Comparison of ENCODE assay signal across 8 cellular contexts in genomic region chr1:51878616-51879336, GRCh38. TPM values are rescaled to one million over a fixed set of nuclear protein-coding genes. Genes with fewer than 3 reads are reported as not detected.
A peak's percentile ranks its signal among the peaks of the same experiment; 100 is the strongest.
DNase-seq lines count a peak whose midpoint lies in the region; ATAC-seq and TF ChIP-seq lines count a peak whose summit lies in the region.

Gene NRDC, minus strand, starts transcription at chr1:51878727. Its CDS starts 112 bp downstream, at chr1:51878615.

- H3K36me3 ChIP-seq in testis (ENCODE audit: low read depth, missing control alignments) = no peaks in the 10 kb centered on the region

- TF ChIP-seq CTCF in omental fat pad (IDR thresholded peaks at IDR 0.05) = no peak
- TF ChIP-seq CTCF in testis (IDR thresholded peaks at IDR 0.05) = no peak

- H3K9me3 ChIP-seq in testis = no peaks in the 10 kb centered on the region

- WGBS in testis, 2 donors = 0% methylated on average over 46 to 54 of the region's 54 CpGs

- intact Hi-C loops in testis (cut with DNase I; ENCODE audit: low total_unique reads) = no loop called here

- peaks cover 5% of the 10 kb centered on the region for H3K27me3 Mint-ChIP-seq in activated naive CD8-positive, alpha-beta T cell treated with anti-CD3 and anti-CD28 coated beads for 36 hours

- H3K4me1 ChIP-seq in testis = peaks cover 23% of the 10 kb centered on the region

- H3K4me1 Mint-ChIP-seq in activated naive CD8-positive, alpha-beta T cell treated with anti-CD3 and anti-CD28 coated beads for 36 hours = peaks cover 26% of the 10 kb centered on the region

- DNase-seq in NCI-H1105 (lab: John Stamatoyannopoulos, UW) = peak; percentile 100
- DNase-seq in SKM-1 (lab: John Stamatoyannopoulos, UW; ENCODE audit: unreplicated experiment) = peak; percentile 98
- DNase-seq in activated naive CD8-positive, alpha-beta T cell treated with anti-CD3 and anti-CD28 coated beads for 36 hours = peak; percentile 98
- DNase-seq in glomerular visceral epithelial cell (ENCODE audit: extremely low spot score) = peak; percentile 100
- DNase-seq in omental fat pad (ENCODE audit: low spot score) = peak; percentile 100
- peak; percentile 100 for DNase-seq in testis

- no peaks in the 10 kb centered on the region for H3K9me3 Mint-ChIP-seq in activated naive CD8-positive, alpha-beta T cell treated with anti-CD3 and anti-CD28 coated beads for 36 hours

- no peaks in the 10 kb centered on the region for H3K27me3 ChIP-seq in testis

- peak within 1 kb of the TSS; percentile 94 to 98 for H3K27ac ChIP-seq in testis

- no peak within 1 kb of the TSS for H3K27ac Mint-ChIP-seq in activated naive CD8-positive, alpha-beta T cell treated with anti-CD3 and anti-CD28 coated beads for 36 hours

- TF ChIP-seq POLR2A in GM10847 (IDR thresholded peaks at IDR 0.05; ENCODE audit: extremely low read depth, insufficient read length) = peak; percentile 85
- TF ChIP-seq POLR2A in testis (IDR thresholded peaks at IDR 0.05) = peak; percentile 57

- peaks cover 10% of the 10 kb centered on the region for H3K36me3 Mint-ChIP-seq in activated naive CD8-positive, alpha-beta T cell treated with anti-CD3 and anti-CD28 coated beads for 36 hours

- H3K4me3 ChIP-seq in testis = peak within 1 kb of the TSS; percentile 94 to 97

- no peak within 1 kb of the TSS for H3K4me3 Mint-ChIP-seq in activated naive CD8-positive, alpha-beta T cell treated with anti-CD3 and anti-CD28 coated beads for 36 hours

- peak; percentile 94 for ATAC-seq in HG02642 (IDR thresholded peaks at IDR 0.05; ENCODE audit: poor library complexity, unreplicated experiment)
- peak; percentile 98 for ATAC-seq in omental fat pad (ENCODE audit: low FRiP score)

RNA-seq across cellular contexts. Expression of gene NRDC, which starts in this region (rescaled TPM):
- total RNA-seq in activated naive CD8-positive, alpha-beta T cell treated with anti-CD3 and anti-CD28 coated beads for 36 hours = 100 to 1,000 TPM; 116 to 118 TPM
- 100 to 1,000 TPM in 1 of 4 donors, 10 to 100 TPM in 3; 77.0 to 103 (median 77.6) TPM for total RNA-seq in omental fat pad
- 100 to 1,000 TPM; 108 to 185 TPM for total RNA-seq in testis
- polyA plus RNA-seq in testis (ENCODE audit: insufficient read depth, low read depth, low replicate concordance) = 264 TPM

Comparison
In these comparisons a context has a peak if more than half of its experiments do, and no peak if none do; other contexts are left out.
1. Peak in every context shown above with its lines: DNase-seq, ATAC-seq, H3K4me3 ChIP-seq and H3K27ac ChIP-seq.